Comparison of ENCODE assay signal across 1 cellular context in the genomic region with DNA sequence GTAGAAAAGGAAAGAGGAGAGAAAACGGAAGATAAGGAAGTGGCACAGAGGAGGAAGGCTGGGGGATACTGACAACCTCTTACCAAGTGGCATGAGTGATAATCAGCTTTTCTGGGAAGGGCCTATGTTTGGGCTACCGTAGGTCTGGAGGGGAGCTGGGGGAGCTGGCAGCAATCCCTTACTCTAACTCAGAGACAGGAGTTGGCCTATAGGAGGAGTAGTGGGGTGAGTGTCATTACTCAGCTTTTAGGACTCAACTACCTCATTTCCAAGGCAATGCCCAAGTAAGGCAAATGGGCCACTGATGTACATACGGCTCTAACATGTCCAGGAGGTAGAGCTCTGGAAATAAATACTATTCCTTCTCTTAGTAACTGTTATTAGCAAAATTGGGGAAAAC.
TF ChIP-seq lines count a peak whose summit lies in the region.

No MANE protein-coding gene starts in this region.

TF ChIP-seq in HCT116, 20 proteins besides CTCF, POLR2A, EP300 and RAD21 (continued from another document):
- TF ChIP-seq, protein P1, sequence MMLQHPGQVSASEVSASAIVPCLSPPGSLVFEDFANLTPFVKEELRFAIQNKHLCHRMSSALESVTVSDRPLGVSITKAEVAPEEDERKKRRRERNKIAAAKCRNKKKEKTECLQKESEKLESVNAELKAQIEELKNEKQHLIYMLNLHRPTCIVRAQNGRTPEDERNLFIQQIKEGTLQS (IDR thresholded peaks at IDR 0.05) = no peak
- TF ChIP-seq FOSL1 (IDR thresholded peaks at IDR 0.05; ENCODE audit: low read depth) (no peak), SRF (IDR thresholded peaks at IDR 0.05; ENCODE audit: low read depth) (no peak), CBX3 (IDR thresholded peaks at IDR 0.05; ENCODE audit: low read depth) (no peak), SP1 (IDR thresholded peaks at IDR 0.05; ENCODE audit: low read depth) (no peak), EZH2 (IDR thresholded peaks at IDR 0.05) (no peak), EGR1 (IDR thresholded peaks at IDR 0.05; ENCODE audit: low read depth) (no peak), TCF7L2 (IDR thresholded peaks at IDR 0.05; ENCODE audit: borderline replicate concordance, extremely low read depth, insufficient read depth, insufficient read length) (no peak), ELF1 (IDR thresholded peaks at IDR 0.05; ENCODE audit: borderline replicate concordance, low read depth) (no peak)
- TF ChIP-seq, protein P2, sequence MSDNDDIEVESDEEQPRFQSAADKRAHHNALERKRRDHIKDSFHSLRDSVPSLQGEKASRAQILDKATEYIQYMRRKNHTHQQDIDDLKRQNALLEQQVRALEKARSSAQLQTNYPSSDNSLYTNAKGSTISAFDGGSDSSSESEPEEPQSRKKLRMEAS (IDR thresholded peaks at IDR 0.05) = no peak
- TF ChIP-seq, protein P3, sequence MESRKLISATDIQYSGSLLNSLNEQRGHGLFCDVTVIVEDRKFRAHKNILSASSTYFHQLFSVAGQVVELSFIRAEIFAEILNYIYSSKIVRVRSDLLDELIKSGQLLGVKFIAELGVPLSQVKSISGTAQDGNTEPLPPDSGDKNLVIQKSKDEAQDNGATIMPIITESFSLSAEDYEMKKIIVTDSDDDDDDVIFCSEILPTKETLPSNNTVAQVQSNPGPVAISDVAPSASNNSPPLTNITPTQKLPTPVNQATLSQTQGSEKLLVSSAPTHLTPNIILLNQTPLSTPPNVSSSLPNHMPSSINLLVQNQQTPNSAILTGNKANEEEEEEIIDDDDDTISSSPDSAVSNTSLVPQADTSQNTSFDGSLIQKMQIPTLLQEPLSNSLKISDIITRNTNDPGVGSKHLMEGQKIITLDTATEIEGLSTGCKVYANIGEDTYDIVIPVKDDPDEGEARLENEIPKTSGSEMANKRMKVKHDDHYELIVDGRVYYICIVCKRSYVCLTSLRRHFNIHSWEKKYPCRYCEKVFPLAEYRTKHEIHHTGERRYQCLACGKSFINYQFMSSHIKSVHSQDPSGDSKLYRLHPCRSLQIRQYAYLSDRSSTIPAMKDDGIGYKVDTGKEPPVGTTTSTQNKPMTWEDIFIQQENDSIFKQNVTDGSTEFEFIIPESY (IDR thresholded peaks at IDR 0.05; ENCODE audit: extremely low read depth, insufficient replicate concordance, low read length) = no peak
- TF ChIP-seq, protein P4, sequence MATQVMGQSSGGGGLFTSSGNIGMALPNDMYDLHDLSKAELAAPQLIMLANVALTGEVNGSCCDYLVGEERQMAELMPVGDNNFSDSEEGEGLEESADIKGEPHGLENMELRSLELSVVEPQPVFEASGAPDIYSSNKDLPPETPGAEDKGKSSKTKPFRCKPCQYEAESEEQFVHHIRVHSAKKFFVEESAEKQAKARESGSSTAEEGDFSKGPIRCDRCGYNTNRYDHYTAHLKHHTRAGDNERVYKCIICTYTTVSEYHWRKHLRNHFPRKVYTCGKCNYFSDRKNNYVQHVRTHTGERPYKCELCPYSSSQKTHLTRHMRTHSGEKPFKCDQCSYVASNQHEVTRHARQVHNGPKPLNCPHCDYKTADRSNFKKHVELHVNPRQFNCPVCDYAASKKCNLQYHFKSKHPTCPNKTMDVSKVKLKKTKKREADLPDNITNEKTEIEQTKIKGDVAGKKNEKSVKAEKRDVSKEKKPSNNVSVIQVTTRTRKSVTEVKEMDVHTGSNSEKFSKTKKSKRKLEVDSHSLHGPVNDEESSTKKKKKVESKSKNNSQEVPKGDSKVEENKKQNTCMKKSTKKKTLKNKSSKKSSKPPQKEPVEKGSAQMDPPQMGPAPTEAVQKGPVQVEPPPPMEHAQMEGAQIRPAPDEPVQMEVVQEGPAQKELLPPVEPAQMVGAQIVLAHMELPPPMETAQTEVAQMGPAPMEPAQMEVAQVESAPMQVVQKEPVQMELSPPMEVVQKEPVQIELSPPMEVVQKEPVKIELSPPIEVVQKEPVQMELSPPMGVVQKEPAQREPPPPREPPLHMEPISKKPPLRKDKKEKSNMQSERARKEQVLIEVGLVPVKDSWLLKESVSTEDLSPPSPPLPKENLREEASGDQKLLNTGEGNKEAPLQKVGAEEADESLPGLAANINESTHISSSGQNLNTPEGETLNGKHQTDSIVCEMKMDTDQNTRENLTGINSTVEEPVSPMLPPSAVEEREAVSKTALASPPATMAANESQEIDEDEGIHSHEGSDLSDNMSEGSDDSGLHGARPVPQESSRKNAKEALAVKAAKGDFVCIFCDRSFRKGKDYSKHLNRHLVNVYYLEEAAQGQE (IDR thresholded peaks at IDR 0.05; ENCODE audit: low read depth) = no peak
TF ChIP-seq in HCT116: peak in this region for 0.
